In genomic region chr5:178626484-178627258, GRCh38 we compare ENCODE assay signal across 8 cellular contexts. TPM values are rescaled to one million over a fixed set of nuclear protein-coding genes. Genes with fewer than 3 reads are reported as not detected.
DNase-seq lines count a peak whose midpoint lies in the region; ATAC-seq and TF ChIP-seq lines count a peak whose summit lies in the region.

Gene CLK4, minus strand, starts transcription at chr5:178627050. Its CDS starts 3,634 bp downstream, at chr5:178623416.

- TF ChIP-seq CTCF in DND-41 (IDR thresholded peaks at IDR 0.05; ENCODE audit: borderline replicate concordance, extremely low read depth, low read length, poor library complexity, severe bottlenecking), result no peak

- H3K4me1 ChIP-seq in DND-41 (ENCODE audit: insufficient read depth, low read length) (peaks cover 28% of the 10 kb centered on the region), GM23248 (ENCODE audit: insufficient read depth) (peaks cover 24% of the 10 kb centered on the region), Karpas-422 (ENCODE audit: low read length) (peaks cover 44% of the 10 kb centered on the region)
- H3K4me1 ChIP-seq in naive thymus-derived CD4-positive, alpha-beta T cell (ENCODE audit: control insufficient read depth in 2 of 2, insufficient read depth in 2 of 2, low read length in 2 of 2), result peaks cover 21 to 34% of the 10 kb centered on the region in 2 donors

- CTCF ChIA-PET in naive thymus-derived CD4-positive, alpha-beta T cell (lab: Charles Lee), result no interaction called here

- H3F3A ChIP-seq in GM23248 (ENCODE audit: insufficient read depth), result peaks cover 28% of the 10 kb centered on the region

- H3K4me3 ChIP-seq in DND-41 (ENCODE audit: low read depth in 1 of 2, low read length in 2 of 2) (peak within 1 kb of the TSS; percentile 91 to 92), GM23248 (peak within 1 kb of the TSS; percentile 98), Karpas-422 (ENCODE audit: low read length) (peak within 1 kb of the TSS; percentile 100)
- peak within 1 kb of the TSS; percentile 81 for H3K4me3 ChIP-seq in naive thymus-derived CD4-positive, alpha-beta T cell (ENCODE audit: low read length)

- H3K27ac Mint-ChIP-seq in activated T-helper 1 cell treated with anti-CD3 and anti-CD28 coated beads, Interleukin-12 subunit alpha, Interleukin-12 subunit beta, Interleukin-2, Interleukin-4 antibody, amounts not matched to agents 30 ng/mL and 10 ng/mL and 1 ng/mL, durations not matched to agents 14 hours and 24 hours and 36 hours, result peak within 1 kb of the TSS; percentile 99
- H3K27ac Mint-ChIP-seq in naive thymus-derived CD4-positive, alpha-beta T cell, result peak within 1 kb of the TSS; percentile 99 to 100 (median 99)
- H3K27ac Mint-ChIP-seq in stimulated activated memory B cell treated with anti-CD40 and anti-IgM and Interleukin-4, amounts not matched to agents 10 μg/mL and 1 μg/mL and 100 μg/mL, for 72 hours, result peak within 1 kb of the TSS; percentile 96

- H3K27me3 ChIP-seq in DND-41 (ENCODE audit: insufficient read depth, low read length, poor library complexity) (peaks cover 6% of the 10 kb centered on the region), GM23248 (replicated peaks; ENCODE audit: insufficient read depth) (no peaks in the 10 kb centered on the region), Karpas-422 (ENCODE audit: low read length) (no peaks in the 10 kb centered on the region)
- H3K27me3 ChIP-seq in naive thymus-derived CD4-positive, alpha-beta T cell (ENCODE audit: control insufficient read depth in 2 of 2, insufficient read depth in 2 of 2, low read length in 2 of 2), result no peaks in the 10 kb centered on the region

- peaks cover 13% of the 10 kb centered on the region for H3K27me3 Mint-ChIP-seq in activated T-helper 1 cell treated with anti-CD3 and anti-CD28 coated beads, Interleukin-12 subunit alpha, Interleukin-12 subunit beta, Interleukin-2, Interleukin-4 antibody, amounts not matched to agents 30 ng/mL and 10 ng/mL and 1 ng/mL, durations not matched to agents 14 hours and 24 hours and 36 hours (ENCODE audit: insufficient read depth)
- H3K27me3 Mint-ChIP-seq in naive thymus-derived CD4-positive, alpha-beta T cell, result peaks cover 0 to 15% (median 0%) of the 10 kb centered on the region in 5 donors
- H3K27me3 Mint-ChIP-seq in stimulated activated memory B cell treated with anti-CD40 and anti-IgM and Interleukin-4, amounts not matched to agents 10 μg/mL and 1 μg/mL and 100 μg/mL, for 72 hours, result no peaks in the 10 kb centered on the region

- ATAC-seq in DND-41 (ENCODE audit: insufficient read depth, low read depth), result peak; percentile 84
- ATAC-seq in naive thymus-derived CD4-positive, alpha-beta T cell, result peak; percentile 96
- peak; percentile 94 for ATAC-seq in stimulated activated memory B cell treated with anti-CD40 and anti-IgM and Interleukin-4, amounts not matched to agents 10 μg/mL and 1 μg/mL and 100 μg/mL, for 72 hours

- POLR2A ChIA-PET in naive thymus-derived CD4-positive, alpha-beta T cell (lab: Charles Lee), result interaction anchor here (0.5 to 0.9 kb wide), 4 partner anchors 393 to 1853 kb away, joined by 3 to 5 read pairs (median 3); partner anchors contain the start of genes HNRNPH1 and ZNF354C

- H3K36me3 ChIP-seq in DND-41 (ENCODE audit: insufficient read depth, low read length) (peaks cover 16% of the 10 kb centered on the region), GM23248 (ENCODE audit: low read depth) (peaks cover 14% of the 10 kb centered on the region), Karpas-422 (ENCODE audit: insufficient read depth, low read length) (peaks cover 16% of the 10 kb centered on the region)
- peaks cover 0 to 22% (median 12%) of the 10 kb centered on the region in 3 experiments for H3K36me3 ChIP-seq in naive thymus-derived CD4-positive, alpha-beta T cell (ENCODE audit: control insufficient read depth in 2 of 3, insufficient read depth in 3 of 3, low read length in 3 of 3)

- peak within 1 kb of the TSS; percentile 87 for H3K27ac ChIP-seq in DND-41 (ENCODE audit: low read length)
- peak within 1 kb of the TSS; percentile 81 for H3K27ac ChIP-seq in GM23248
- H3K27ac ChIP-seq in Karpas-422 (ENCODE audit: low read length), result peak within 1 kb of the TSS; percentile 50
- peak within 1 kb of the TSS; percentile 98 for H3K27ac ChIP-seq in naive thymus-derived CD4-positive, alpha-beta T cell (ENCODE audit: low read depth, low read length)

- DNase-seq in DND-41 (peak; percentile 95), GM23248 (peak; percentile 99), Karpas-422 (peak; percentile 98), RPMI7951 (ENCODE audit: low read depth) (peak; percentile 88), fibroblast of gingiva (ENCODE audit: low read depth) (peak; percentile 94)
- DNase-seq in activated T-helper 1 cell treated with anti-CD3 and anti-CD28 coated beads, Interleukin-12 subunit alpha, Interleukin-12 subunit beta, Interleukin-2, Interleukin-4 antibody, amounts not matched to agents 30 ng/mL and 10 ng/mL and 1 ng/mL, durations not matched to agents 14 hours and 24 hours and 36 hours (ENCODE audit: low spot score), result peak; percentile 96
- peak; percentile 94 to 98 (median 97) for DNase-seq in naive thymus-derived CD4-positive, alpha-beta T cell

- H3K9me3 Mint-ChIP-seq in activated T-helper 1 cell treated with anti-CD3 and anti-CD28 coated beads, Interleukin-12 subunit alpha, Interleukin-12 subunit beta, Interleukin-2, Interleukin-4 antibody, amounts not matched to agents 30 ng/mL and 10 ng/mL and 1 ng/mL, durations not matched to agents 14 hours and 24 hours and 36 hours, result peaks cover 6% of the 10 kb centered on the region
- peaks cover 0 to 2% (median 0%) of the 10 kb centered on the region in 11 donors for H3K9me3 Mint-ChIP-seq in naive thymus-derived CD4-positive, alpha-beta T cell
- H3K9me3 Mint-ChIP-seq in stimulated activated memory B cell treated with anti-CD40 and anti-IgM and Interleukin-4, amounts not matched to agents 10 μg/mL and 1 μg/mL and 100 μg/mL, for 72 hours, result peaks cover 4% of the 10 kb centered on the region

- H3K4me3 Mint-ChIP-seq in activated T-helper 1 cell treated with anti-CD3 and anti-CD28 coated beads, Interleukin-12 subunit alpha, Interleukin-12 subunit beta, Interleukin-2, Interleukin-4 antibody, amounts not matched to agents 30 ng/mL and 10 ng/mL and 1 ng/mL, durations not matched to agents 14 hours and 24 hours and 36 hours, result peak within 1 kb of the TSS; percentile 98
- peak within 1 kb of the TSS; percentile 95 to 100 (median 98) for H3K4me3 Mint-ChIP-seq in naive thymus-derived CD4-positive, alpha-beta T cell
- H3K4me3 Mint-ChIP-seq in stimulated activated memory B cell treated with anti-CD40 and anti-IgM and Interleukin-4, amounts not matched to agents 10 μg/mL and 1 μg/mL and 100 μg/mL, for 72 hours, result peak within 1 kb of the TSS; percentile 90

- peaks cover 38% of the 10 kb centered on the region for H3K4me1 Mint-ChIP-seq in activated T-helper 1 cell treated with anti-CD3 and anti-CD28 coated beads, Interleukin-12 subunit alpha, Interleukin-12 subunit beta, Interleukin-2, Interleukin-4 antibody, amounts not matched to agents 30 ng/mL and 10 ng/mL and 1 ng/mL, durations not matched to agents 14 hours and 24 hours and 36 hours (ENCODE audit: low read depth)
- peaks cover 23 to 43% (median 40%) of the 10 kb centered on the region in 7 donors for H3K4me1 Mint-ChIP-seq in naive thymus-derived CD4-positive, alpha-beta T cell
- H3K4me1 Mint-ChIP-seq in stimulated activated memory B cell treated with anti-CD40 and anti-IgM and Interleukin-4, amounts not matched to agents 10 μg/mL and 1 μg/mL and 100 μg/mL, for 72 hours, result peaks cover 40% of the 10 kb centered on the region

- no peaks in the 10 kb centered on the region for H3K9me2 ChIP-seq in GM23248 (ENCODE audit: insufficient read depth)
- H3K9me2 ChIP-seq in Karpas-422 (replicated peaks; ENCODE audit: insufficient read depth, low read length), result no peaks in the 10 kb centered on the region

- H3K9me3 ChIP-seq in DND-41 (ENCODE audit: insufficient read depth, low read length, severe bottlenecking), result no peaks in the 10 kb centered on the region
- no peaks in the 10 kb centered on the region for H3K9me3 ChIP-seq in GM23248 (ENCODE audit: low read depth)
- no peaks in the 10 kb centered on the region for H3K9me3 ChIP-seq in Karpas-422 (ENCODE audit: low read length)
- no peaks in the 10 kb centered on the region for H3K9me3 ChIP-seq in naive thymus-derived CD4-positive, alpha-beta T cell (ENCODE audit: control insufficient read depth in 2 of 3, low read length in 3 of 3)

- H3K79me2 ChIP-seq in DND-41 (ENCODE audit: insufficient read depth, low read length) (peaks cover 48% of the 10 kb centered on the region), GM23248 (ENCODE audit: insufficient read depth) (peaks cover 50% of the 10 kb centered on the region), Karpas-422 (ENCODE audit: low read length) (peaks cover 51% of the 10 kb centered on the region)

- peak within 1 kb of the TSS; percentile 96 for H2AFZ ChIP-seq in DND-41 (ENCODE audit: low read depth, low read length)
- peak within 1 kb of the TSS; percentile 95 for H2AFZ ChIP-seq in GM23248
- peak within 1 kb of the TSS; percentile 92 for H2AFZ ChIP-seq in Karpas-422 (ENCODE audit: low read length)

- peak within 1 kb of the TSS; percentile 94 for H3K9ac ChIP-seq in DND-41 (ENCODE audit: low read depth, low read length)
- peak within 1 kb of the TSS; percentile 96 for H3K9ac ChIP-seq in GM23248
- H3K9ac ChIP-seq in Karpas-422 (ENCODE audit: low read length), result peak within 1 kb of the TSS; percentile 95

- 1 to 2% methylated on average over 51 to 77 of the region's 79 CpGs for WGBS in GM23248 (ENCODE audit: low coverage in 1 of 2, low lambda C conversion rate in 2 of 2, missing lambda C conversion rate in 2 of 2), 2 experiments

- in situ Hi-C loops in GM23248 (cut with MboI), result no loop called here

- intact Hi-C loops in activated T-helper 1 cell treated with anti-CD3 and anti-CD28 coated beads, Interleukin-12 subunit alpha, Interleukin-12 subunit beta, Interleukin-2, Interleukin-4 antibody, amounts not matched to agents 30 ng/mL and 10 ng/mL and 1 ng/mL, durations not matched to agents 14 hours and 24 hours and 36 hours (cut with micrococcal nuclease), result loop anchor here (1.0 to 10.0 kb wide), 16 partner anchors 8 to 1446 kb away; partner anchors contain the start of genes CANX, COL23A1, HNRNPAB and HNRNPH1
- intact Hi-C loops in naive thymus-derived CD4-positive, alpha-beta T cell (cut with micrococcal nuclease), result loop anchor here (1.0 to 10.0 kb wide), 19 partner anchors 14 to 1866 kb away; partner anchors contain the start of genes PHYKPL (in 2 of the 2), RUFY1 (in 2 of the 2), ZNF354A (in 2 of the 2) and ZNF354B (in 2 of the 2)

- H3K36me3 Mint-ChIP-seq in activated T-helper 1 cell treated with anti-CD3 and anti-CD28 coated beads, Interleukin-12 subunit alpha, Interleukin-12 subunit beta, Interleukin-2, Interleukin-4 antibody, amounts not matched to agents 30 ng/mL and 10 ng/mL and 1 ng/mL, durations not matched to agents 14 hours and 24 hours and 36 hours (ENCODE audit: low read depth), result peaks cover 19% of the 10 kb centered on the region
- H3K36me3 Mint-ChIP-seq in naive thymus-derived CD4-positive, alpha-beta T cell, result peaks cover 5 to 13% (median 10%) of the 10 kb centered on the region in 5 donors
- peaks cover 13% of the 10 kb centered on the region for H3K36me3 Mint-ChIP-seq in stimulated activated memory B cell treated with anti-CD40 and anti-IgM and Interleukin-4, amounts not matched to agents 10 μg/mL and 1 μg/mL and 100 μg/mL, for 72 hours

- peaks cover 21% of the 10 kb centered on the region; the same call in 1 of the 2 replicates for H4K20me1 ChIP-seq in DND-41 (ENCODE audit: insufficient read depth, low read length)
- H4K20me1 ChIP-seq in GM23248 (ENCODE audit: insufficient read depth), result no peaks in the 10 kb centered on the region; the same call in 1 of the 2 replicates
- peaks cover 7% of the 10 kb centered on the region; the same call in 1 of the 2 replicates for H4K20me1 ChIP-seq in Karpas-422 (ENCODE audit: insufficient read depth, low read depth, low read length)

- H3K4me2 ChIP-seq in DND-41 (ENCODE audit: insufficient read depth, low read length) (peak within 1 kb of the TSS; percentile 86), GM23248 (ENCODE audit: unreplicated experiment) (peak within 1 kb of the TSS; percentile 97), Karpas-422 (ENCODE audit: low read depth, low read length, poor library complexity, severe bottlenecking) (peak within 1 kb of the TSS; percentile 95)

RNA-seq across cellular contexts. Expression of gene CLK4, which starts in this region (rescaled TPM):
- 14.1 and 19.0 TPM in 2 replicates for total RNA-seq in GM23248 (2014; rRNA removed; shearing (Covaris generic))
- polyA plus RNA-seq in GM23248 (2016; fragmentation: Nextera tagmentation; extraction: Ambion mirVana), result 11.0 and 11.8 TPM in 2 replicates
- 27.7 and 29.0 TPM in 2 replicates for total RNA-seq in Karpas-422 (2014; rRNA removed; shearing (Covaris generic); ENCODE audit: low replicate concordance)
- 13.9 TPM in 2 replicates for total RNA-seq in RPMI7951 (2014; rRNA removed; shearing (Covaris generic))
- 27.5 and 28.6 TPM in 2 replicates for total RNA-seq in activated T-helper 1 cell treated with anti-CD3 and anti-CD28 coated beads, Interleukin-12 subunit alpha, Interleukin-12 subunit beta, Interleukin-2, Interleukin-4 antibody, amounts not matched to agents 30 ng/mL and 10 ng/mL and 1 ng/mL, durations not matched to agents 14 hours and 24 hours and 36 hours
- 100 to 1,000 TPM in 3 of 5 experiments, 10 to 100 TPM in 2; 38.0 to 154 (median 106) TPM for total RNA-seq in naive thymus-derived CD4-positive, alpha-beta T cell
- polyA plus RNA-seq in naive thymus-derived CD4-positive, alpha-beta T cell, result 10 to 100 TPM; 17.8 to 26.9 TPM

Comparison
In these comparisons a context has a peak if more than half of its experiments do, and no peak if none do; other contexts are left out.
1. Peak in every context shown above with its lines: DNase-seq, ATAC-seq, H3K4me3 ChIP-seq and H3K27ac ChIP-seq.